8 cellular contexts compared by ENCODE assay signal in the genomic region with DNA sequence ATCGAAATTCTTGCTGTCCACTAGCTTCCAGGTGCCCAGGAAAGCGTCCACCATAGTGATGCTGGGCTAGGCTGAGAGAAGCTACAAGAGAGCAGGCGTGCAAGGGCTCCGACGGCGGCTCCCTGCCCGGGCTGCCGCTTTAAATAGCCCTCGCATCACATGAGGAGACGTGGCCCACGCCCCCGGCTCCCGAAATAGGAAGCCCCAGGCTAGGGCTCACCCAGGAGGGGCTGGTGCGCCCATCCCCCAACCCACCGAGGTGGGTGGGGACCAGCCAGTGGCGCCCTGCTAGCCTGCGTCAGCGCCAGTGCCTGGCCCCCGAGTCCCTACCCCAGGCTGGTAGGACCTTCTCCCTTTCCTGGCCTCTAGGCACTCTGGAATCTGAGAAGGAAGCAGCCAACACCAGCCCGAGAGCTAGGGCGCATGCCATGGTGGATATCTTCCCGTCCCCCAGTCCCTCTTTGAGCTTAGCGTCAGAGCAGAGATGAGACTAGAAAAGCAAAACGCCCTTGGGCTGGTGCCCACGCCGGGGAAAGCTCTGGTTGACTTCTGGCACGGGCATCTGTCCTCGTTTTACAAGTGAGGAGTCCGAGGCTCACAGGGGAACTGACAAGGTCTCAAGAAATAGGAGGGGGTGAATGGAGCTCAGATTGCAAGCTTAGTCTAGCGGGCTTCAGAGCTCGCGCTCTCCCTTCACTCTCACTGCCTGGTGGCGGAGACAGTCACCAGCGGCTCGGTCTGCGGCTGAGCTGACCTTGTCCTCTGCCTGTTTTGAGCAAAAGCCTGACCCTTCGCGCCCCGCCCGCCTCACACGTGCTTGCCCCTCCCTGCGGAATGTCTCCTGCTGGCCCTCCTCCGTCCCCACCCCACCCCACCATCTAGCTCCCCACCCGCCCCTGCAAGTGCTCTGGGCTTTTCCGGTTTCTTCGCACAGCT. TPM values are rescaled to one million over a fixed set of nuclear protein-coding genes. Genes with fewer than 3 reads are reported as not detected.
DNase-seq lines count a peak whose midpoint lies in the region; ATAC-seq and TF ChIP-seq lines count a peak whose summit lies in the region.

A gene (minus strand): TSS at position 116 of the 936 bp plus-strand sequence. CDS start 62 bp downstream, at position 54.

- intact Hi-C loops in activated CD8-positive, alpha-beta T cell treated with anti-CD3 and anti-CD28 coated beads for 36 hours (cut with micrococcal nuclease): no loop called here
- intact Hi-C loops in esophagus squamous epithelium (cut with DNase I): no loop called here

- H3K36me3 ChIP-seq in Loucy (ENCODE audit: insufficient read depth, low read length): no peaks in the 10 kb centered on the region
- H3K36me3 ChIP-seq in esophagus squamous epithelium: no peaks in the 10 kb centered on the region

- H3K4me1 ChIP-seq in Loucy (ENCODE audit: insufficient read depth, low read length, poor library complexity, severe bottlenecking): no peaks in the 10 kb centered on the region
- peaks cover 15 to 32% (median 15%) of the 10 kb centered on the region in 3 donors for H3K4me1 ChIP-seq in esophagus squamous epithelium

- no peaks in the 10 kb centered on the region for H3K27me3 Mint-ChIP-seq in activated CD8-positive, alpha-beta T cell treated with anti-CD3 and anti-CD28 coated beads for 36 hours
- no peaks in the 10 kb centered on the region for H3K27me3 Mint-ChIP-seq in mesothelial cell of epicardium (ENCODE audit: low read depth)

- peak within 1 kb of the TSS; percentile 29 to 82 (median 74) for H3K27ac ChIP-seq in esophagus squamous epithelium

- H3K4me1 Mint-ChIP-seq in activated CD8-positive, alpha-beta T cell treated with anti-CD3 and anti-CD28 coated beads for 36 hours (ENCODE audit: low read depth): peaks cover 9% of the 10 kb centered on the region
- H3K4me1 Mint-ChIP-seq in mesothelial cell of epicardium: peaks cover 28% of the 10 kb centered on the region

- peak in 2 of 4 donors; percentile 23 to 27 for TF ChIP-seq POLR2A in esophagus squamous epithelium (IDR thresholded peaks at IDR 0.05)

- peak within 1 kb of the TSS; percentile 42 for H3K9ac ChIP-seq in Loucy (ENCODE audit: low read depth, low read length, poor library complexity, severe bottlenecking)

- DNase-seq in DMS153 (lab: John Stamatoyannopoulos, UW) (peak; percentile 59), esophagus squamous epithelium (lab: John Stamatoyannopoulos, UW) (no peak), mesothelial cell of epicardium (ENCODE audit: low spot score in 2 of 2, unreplicated experiment in 2 of 2) (peak; percentile 40 to 77)
- DNase-seq in activated CD8-positive, alpha-beta T cell treated with anti-CD3 and anti-CD28 coated beads for 36 hours: peak; percentile 55

- H3K4me2 ChIP-seq in Loucy (ENCODE audit: low read depth, low read length, poor library complexity, severe bottlenecking): peak within 1 kb of the TSS; percentile 59

- peak within 1 kb of the TSS; percentile 67 for H3K4me3 Mint-ChIP-seq in activated CD8-positive, alpha-beta T cell treated with anti-CD3 and anti-CD28 coated beads for 36 hours
- peak within 1 kb of the TSS; percentile 77 for H3K4me3 Mint-ChIP-seq in mesothelial cell of epicardium

- H3K4me3 ChIP-seq in Loucy (ENCODE audit: low read length, poor library complexity, severe bottlenecking): peak within 1 kb of the TSS; percentile 44
- H3K4me3 ChIP-seq in esophagus squamous epithelium: peak within 1 kb of the TSS; percentile 11 to 58 (median 42)

- no peaks in the 10 kb centered on the region for H3K9me2 ChIP-seq in Loucy (replicated peaks; ENCODE audit: low read depth, low read length)

- POLR2A ChIA-PET in activated CD8-positive, alpha-beta T cell treated with anti-CD3 and anti-CD28 coated beads for 36 hours (lab: Charles Lee): interaction anchor here (0.5 kb wide), 1 partner anchor 257 kb away, joined by 3 read pairs; no protein-coding TSS in a partner anchor

- TF ChIP-seq CTCF in Loucy (conservative IDR thresholded peaks at IDR 0.05; ENCODE audit: low read length) (no peak), esophagus squamous epithelium (IDR thresholded peaks at IDR 0.05) (no peak), mesothelial cell of epicardium (IDR thresholded peaks at IDR 0.05; ENCODE audit: unreplicated experiment) (no peak), subcutaneous adipose tissue (IDR thresholded peaks at IDR 0.05; ENCODE audit: low read depth) (no peak)
- no peak for TF ChIP-seq CTCF in activated CD8-positive, alpha-beta T cell treated with anti-CD3 and anti-CD28 coated beads for 36 hours (IDR thresholded peaks at IDR 0.05)

- no peaks in the 10 kb centered on the region for H3K9me3 ChIP-seq in Loucy (ENCODE audit: insufficient read depth, low read depth, low read length)
- H3K9me3 ChIP-seq in esophagus squamous epithelium: no peaks in the 10 kb centered on the region

- CTCF ChIA-PET in activated CD8-positive, alpha-beta T cell treated with anti-CD3 and anti-CD28 coated beads for 36 hours (lab: Charles Lee): interaction anchor here (0.7 to 4.7 kb wide), 9 partner anchors 16 to 215 kb away, joined by 3 to 33 read pairs (median 4); no protein-coding TSS in a partner anchor

- no peaks in the 10 kb centered on the region for H3K79me2 ChIP-seq in Loucy (ENCODE audit: insufficient read depth, low read length)

- 2 to 4% methylated on average over 16 to 21 of the region's 46 CpGs for WGBS in esophagus squamous epithelium, 2 donors

- H4K20me1 ChIP-seq in Loucy (ENCODE audit: insufficient read depth, low read length, poor library complexity, severe bottlenecking): no peaks in the 10 kb centered on the region

- H3K27ac Mint-ChIP-seq in activated CD8-positive, alpha-beta T cell treated with anti-CD3 and anti-CD28 coated beads for 36 hours: peak within 1 kb of the TSS; percentile 69
- peak within 1 kb of the TSS; percentile 98 for H3K27ac Mint-ChIP-seq in mesothelial cell of epicardium

- ATAC-seq in activated CD8-positive, alpha-beta T cell treated with anti-CD3 and anti-CD28 coated beads for 36 hours: peak; percentile 73
- ATAC-seq in GM19035 (IDR thresholded peaks at IDR 0.05; ENCODE audit: unreplicated experiment) (no peak), GM21447 (IDR thresholded peaks at IDR 0.05; ENCODE audit: unreplicated experiment) (no peak)

- H3K27me3 ChIP-seq in Loucy (ENCODE audit: insufficient read depth, low read length, poor library complexity, severe bottlenecking) (no peaks in the 10 kb centered on the region), esophagus squamous epithelium (peaks cover 0 to 5% (median 0%) of the 10 kb centered on the region in 4 donors)

- no peaks in the 10 kb centered on the region for H3K36me3 Mint-ChIP-seq in activated CD8-positive, alpha-beta T cell treated with anti-CD3 and anti-CD28 coated beads for 36 hours (ENCODE audit: low read depth)
- no peaks in the 10 kb centered on the region for H3K36me3 Mint-ChIP-seq in mesothelial cell of epicardium

- no peaks in the 10 kb centered on the region for H3K9me3 Mint-ChIP-seq in activated CD8-positive, alpha-beta T cell treated with anti-CD3 and anti-CD28 coated beads for 36 hours
- H3K9me3 Mint-ChIP-seq in mesothelial cell of epicardium: no peaks in the 10 kb centered on the region

- H3F3A ChIP-seq in Loucy (ENCODE audit: low read depth): no peaks in the 10 kb centered on the region

- no peak within 1 kb of the TSS; the same call in 1 of the 2 replicates for H2AFZ ChIP-seq in Loucy (ENCODE audit: low read length)

RNA-seq across cellular contexts. Expression of the gene that starts here (rescaled TPM):
- total RNA-seq in activated CD8-positive, alpha-beta T cell treated with anti-CD3 and anti-CD28 coated beads for 36 hours: under 1 TPM in 1 of 2 experiments, not detected in 1; 0.65 TPM
- total RNA-seq in esophagus squamous epithelium (1 to 10 TPM in 1 of 4 donors, under 1 TPM in 1, not detected in 2; 0.57 to 7.6 TPM), mesothelial cell of epicardium (4.5 to 6.7 TPM (median 4.6 TPM) in 3 replicates), subcutaneous adipose tissue (10 to 100 TPM in 3 of 4 donors, not detected in 1; 17.8 to 43.2 (median 18.8) TPM)

Comparison
In these comparisons a context has a peak if more than half of its experiments do, and no peak if none do; other contexts are left out.
1. Peak in DNase-seq and ATAC-seq in activated CD8-positive, alpha-beta T cell treated with anti-CD3 and anti-CD28 coated beads for 36 hours; RNA of the gene not detected or under 1 TPM.